Comparison of ENCODE assay signal across 10 cellular contexts in the genomic region with DNA sequence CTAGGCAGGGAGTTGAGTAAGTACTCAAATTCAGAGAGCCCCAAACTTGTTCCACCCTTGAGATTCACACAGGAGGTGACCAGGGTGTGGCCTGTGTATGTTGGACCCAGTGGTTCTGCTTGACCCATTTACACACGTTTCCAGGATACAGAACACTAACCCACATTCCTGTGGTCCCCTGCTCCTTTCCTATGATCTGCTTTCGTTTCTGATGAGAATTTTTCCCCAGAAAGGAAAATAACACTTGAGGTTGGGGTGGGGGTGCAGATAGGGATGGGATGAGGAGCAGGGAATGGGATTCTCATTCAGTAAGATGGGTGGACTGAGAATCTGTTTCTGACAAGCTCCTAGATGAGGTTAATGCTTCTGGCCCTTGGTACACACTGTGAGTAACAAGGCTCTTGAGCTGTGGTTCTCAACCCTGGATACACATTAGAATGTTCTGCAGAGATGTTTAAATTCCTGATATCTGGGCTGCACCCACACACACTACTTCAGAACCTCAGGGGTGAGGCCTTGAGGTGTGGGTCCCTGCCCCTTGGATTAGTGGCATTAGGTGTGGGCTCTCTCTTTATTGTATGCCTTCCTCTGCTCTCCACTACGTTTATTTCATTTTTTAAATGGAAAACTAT.
"Had no signal": no experiment of that assay in that cellular context is flagged by ENCODE, and none has a peak within 500 bp of the region (broad histone marks: within the 10 kb centered on the region; RNA-seq: fewer than 3 reads in every experiment).

No MANE protein-coding gene starts in this region.

- H3K36me3 ChIP-seq: spleen, thoracic aorta had no signal

- ATAC-seq: activated CD4-positive, alpha-beta T cell treated with anti-CD3 and anti-CD28 coated beads for 36 hours; esophagus mucosa; naive thymus-derived CD8-positive, alpha-beta T cell had no signal

- H3K79me2 ChIP-seq: parathyroid adenoma had no signal

- H2AFZ ChIP-seq: parathyroid adenoma had no signal

- H3K4me3 ChIP-seq: spleen, thoracic aorta had no signal

- H3K9me3 ChIP-seq: spleen, thoracic aorta had no signal

- H3K4me1 ChIP-seq: parathyroid adenoma, spleen had no signal

- DNase-seq: activated gamma-delta T cell; amniotic stem cell; effector CD8-positive, alpha-beta T cell; naive thymus-derived CD8-positive, alpha-beta T cell; spleen; stimulated activated naive B cell treated with anti-CD40 and anti-IgM and Interleukin-4, amounts not matched to agents 10 μg/mL and 1 μg/mL and 100 μg/mL, for 72 hours had no signal

- H3K27me3 ChIP-seq: spleen had no signal

- H3K9ac ChIP-seq: parathyroid adenoma had no signal

- H3K27ac ChIP-seq: parathyroid adenoma, spleen, thoracic aorta had no signal
